2 cellular contexts compared by ENCODE assay signal in genomic region chr9:91857831-91858669, GRCh38.
A peak's percentile ranks its signal among the peaks of the same experiment; 100 is the strongest.
TF ChIP-seq lines count a peak whose summit lies in the region.

No MANE protein-coding gene starts in this region.

TF ChIP-seq in HEK293, 187 proteins besides CTCF, POLR2A, EP300 and RAD21 (continued from another document):
- no peak for TF ChIP-seq ZNF639 (tag by site-specific recombination; IDR thresholded peaks at IDR 0.05)
- TF ChIP-seq ZNF654 (tag by site-specific recombination; IDR thresholded peaks at IDR 0.05; ENCODE audit: low read depth) = no peak
- TF ChIP-seq ZNF341 (tag by site-specific recombination; IDR thresholded peaks at IDR 0.05; ENCODE audit: low read depth) = no peak
- no peak for TF ChIP-seq SCRT1 (tag by site-specific recombination; IDR thresholded peaks at IDR 0.05; ENCODE audit: borderline replicate concordance)
- TF ChIP-seq ZNF37A (tag by site-specific recombination; IDR thresholded peaks at IDR 0.05) = no peak
- TF ChIP-seq SETDB1 (IDR thresholded peaks at IDR 0.05; ENCODE audit: insufficient read length, low read length) = no peak
- TF ChIP-seq ZNF302 (tag by site-specific recombination; IDR thresholded peaks at IDR 0.05; ENCODE audit: low read depth) = no peak
- TF ChIP-seq ZSCAN4 (tag by site-specific recombination; IDR thresholded peaks at IDR 0.05) = peak; percentile 58; the same call in 1 of the 2 replicates
- no peak for TF ChIP-seq ZNF664 (tag by site-specific recombination; IDR thresholded peaks at IDR 0.05)
- no peak for TF ChIP-seq ZNF324 (tag by site-specific recombination; IDR thresholded peaks at IDR 0.05)
- no peak for TF ChIP-seq ZNF202 (tag by site-specific recombination; IDR thresholded peaks at IDR 0.05; ENCODE audit: borderline replicate concordance)
- no peak for TF ChIP-seq ZSCAN30 (tag by site-specific recombination; IDR thresholded peaks at IDR 0.05)
- no peak for TF ChIP-seq ZBTB7A (tag by site-specific recombination; IDR thresholded peaks at IDR 0.05; ENCODE audit: low read depth)
- 0 out of 2 replicates have a peak, but pooled peaks have one; percentile 18 for TF ChIP-seq ZNF449 (tag by site-specific recombination; IDR thresholded peaks at IDR 0.05)
- no peak for TF ChIP-seq ZNF529 (tag by site-specific recombination; IDR thresholded peaks at IDR 0.05; ENCODE audit: insufficient replicate concordance)
- no peak for TF ChIP-seq ZNF660 (tag by site-specific recombination; IDR thresholded peaks at IDR 0.05)
- no peak for TF ChIP-seq ZIC2 (tag by site-specific recombination; IDR thresholded peaks at IDR 0.05)

TF ChIP-seq in SK-N-SH treated with all-trans-retinoic acid at 6 μM for 48 hours, 23 proteins besides CTCF, POLR2A, EP300 and RAD21 (continued from another document):
- TF ChIP-seq TCF4 (CRISPR knock-in tag; IDR thresholded peaks at IDR 0.05; ENCODE audit: borderline replicate concordance) (peak; percentile 50; the same call in 1 of the 2 replicates), OSR1 (CRISPR knock-in tag; IDR thresholded peaks at IDR 0.05) (no peak)
